In genomic region chr7:36686499-36686898, GRCh38 we compare ENCODE assay signal across 8 cellular contexts.
DNase-seq lines count a peak whose midpoint lies in the region; ATAC-seq and TF ChIP-seq lines count a peak whose summit lies in the region.
"Had no signal": no experiment of that assay in that cellular context is flagged by ENCODE, and none has a peak within 500 bp of the region (broad histone marks: within the 10 kb centered on the region; RNA-seq: fewer than 3 reads in every experiment).

No MANE protein-coding gene starts in this region.

- no peak overlapping the region for H3K4me3 ChIP-seq in NB4 (ENCODE audit: low read depth, low read length)

- TF ChIP-seq CTCF in NB4 (IDR thresholded peaks at IDR 0.05; ENCODE audit: low read depth, low read length), result no peak

- no peak for TF ChIP-seq POLR2A in NB4 (IDR thresholded peaks at IDR 0.05; ENCODE audit: extremely low read depth, insufficient read length)

- DNase-seq in NB4 (ENCODE audit: low read depth), result peak; percentile 78
- DNase-seq in activated CD8-positive, alpha-beta memory T cell treated with anti-CD3 and anti-CD28 coated beads, Interleukin-2, amount 50 U/mL, for 48 hours, result peak; percentile 75
- peak; percentile 40 for DNase-seq in glomerular visceral epithelial cell (ENCODE audit: extremely low spot score)
- DNase-seq in stimulated activated CD8-positive, alpha-beta memory T cell treated with anti-CD3 and anti-CD28 coated beads, Interleukin-7, amount 100 ng/mL, for 24 hours (ENCODE audit: low read depth), result peak; percentile 33
- no peak for DNase-seq in NCI-H1436 (lab: John Stamatoyannopoulos, UW)
- DNase-seq: NCI-H774 had no signal

- ATAC-seq in HG02885 (IDR thresholded peaks at IDR 0.05; ENCODE audit: poor library complexity, unreplicated experiment) (no peak), GM21528 (IDR thresholded peaks at IDR 0.05; ENCODE audit: low FRiP score, unreplicated experiment) (no peak)
